ENCODE assay signal across 1 cellular context in genomic region chr5:178895615-178896571, GRCh38.
TF ChIP-seq lines count a peak whose summit lies in the region.

Gene ZFP2, plus strand, starts transcription at chr5:178895913. Its CDS starts 35,401 bp downstream, at chr5:178931314.

TF ChIP-seq in SK-N-SH, 30 proteins besides CTCF, POLR2A, EP300 and RAD21 (continued from another document):
- TF ChIP-seq, protein P1, sequence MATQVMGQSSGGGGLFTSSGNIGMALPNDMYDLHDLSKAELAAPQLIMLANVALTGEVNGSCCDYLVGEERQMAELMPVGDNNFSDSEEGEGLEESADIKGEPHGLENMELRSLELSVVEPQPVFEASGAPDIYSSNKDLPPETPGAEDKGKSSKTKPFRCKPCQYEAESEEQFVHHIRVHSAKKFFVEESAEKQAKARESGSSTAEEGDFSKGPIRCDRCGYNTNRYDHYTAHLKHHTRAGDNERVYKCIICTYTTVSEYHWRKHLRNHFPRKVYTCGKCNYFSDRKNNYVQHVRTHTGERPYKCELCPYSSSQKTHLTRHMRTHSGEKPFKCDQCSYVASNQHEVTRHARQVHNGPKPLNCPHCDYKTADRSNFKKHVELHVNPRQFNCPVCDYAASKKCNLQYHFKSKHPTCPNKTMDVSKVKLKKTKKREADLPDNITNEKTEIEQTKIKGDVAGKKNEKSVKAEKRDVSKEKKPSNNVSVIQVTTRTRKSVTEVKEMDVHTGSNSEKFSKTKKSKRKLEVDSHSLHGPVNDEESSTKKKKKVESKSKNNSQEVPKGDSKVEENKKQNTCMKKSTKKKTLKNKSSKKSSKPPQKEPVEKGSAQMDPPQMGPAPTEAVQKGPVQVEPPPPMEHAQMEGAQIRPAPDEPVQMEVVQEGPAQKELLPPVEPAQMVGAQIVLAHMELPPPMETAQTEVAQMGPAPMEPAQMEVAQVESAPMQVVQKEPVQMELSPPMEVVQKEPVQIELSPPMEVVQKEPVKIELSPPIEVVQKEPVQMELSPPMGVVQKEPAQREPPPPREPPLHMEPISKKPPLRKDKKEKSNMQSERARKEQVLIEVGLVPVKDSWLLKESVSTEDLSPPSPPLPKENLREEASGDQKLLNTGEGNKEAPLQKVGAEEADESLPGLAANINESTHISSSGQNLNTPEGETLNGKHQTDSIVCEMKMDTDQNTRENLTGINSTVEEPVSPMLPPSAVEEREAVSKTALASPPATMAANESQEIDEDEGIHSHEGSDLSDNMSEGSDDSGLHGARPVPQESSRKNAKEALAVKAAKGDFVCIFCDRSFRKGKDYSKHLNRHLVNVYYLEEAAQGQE (IDR thresholded peaks at IDR 0.05; ENCODE audit: low read depth, low read length): no peak
- no peak for TF ChIP-seq ELF1 (IDR thresholded peaks at IDR 0.05)
- TF ChIP-seq FOSL2 (IDR thresholded peaks at IDR 0.05; ENCODE audit: borderline replicate concordance, low read depth): no peak
- TF ChIP-seq FOXJ3 (CRISPR knock-in tag; IDR thresholded peaks at IDR 0.05): no peak
- no peak for TF ChIP-seq EZH2phosphoT487 (IDR thresholded peaks at IDR 0.05; ENCODE audit: borderline replicate concordance, low read depth)
- TF ChIP-seq, protein P2, sequence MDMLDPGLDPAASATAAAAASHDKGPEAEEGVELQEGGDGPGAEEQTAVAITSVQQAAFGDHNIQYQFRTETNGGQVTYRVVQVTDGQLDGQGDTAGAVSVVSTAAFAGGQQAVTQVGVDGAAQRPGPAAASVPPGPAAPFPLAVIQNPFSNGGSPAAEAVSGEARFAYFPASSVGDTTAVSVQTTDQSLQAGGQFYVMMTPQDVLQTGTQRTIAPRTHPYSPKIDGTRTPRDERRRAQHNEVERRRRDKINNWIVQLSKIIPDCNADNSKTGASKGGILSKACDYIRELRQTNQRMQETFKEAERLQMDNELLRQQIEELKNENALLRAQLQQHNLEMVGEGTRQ (IDR thresholded peaks at IDR 0.05; ENCODE audit: borderline replicate concordance, low read depth, low read length): no peak
- no peak for TF ChIP-seq MEF2A (IDR thresholded peaks at IDR 0.05; ENCODE audit: borderline replicate concordance, low read depth)
- no peak for TF ChIP-seq GATA2 (CRISPR knock-in tag; IDR thresholded peaks at IDR 0.05)
